ENCODE assay signal across 9 cellular contexts in the genomic region with DNA sequence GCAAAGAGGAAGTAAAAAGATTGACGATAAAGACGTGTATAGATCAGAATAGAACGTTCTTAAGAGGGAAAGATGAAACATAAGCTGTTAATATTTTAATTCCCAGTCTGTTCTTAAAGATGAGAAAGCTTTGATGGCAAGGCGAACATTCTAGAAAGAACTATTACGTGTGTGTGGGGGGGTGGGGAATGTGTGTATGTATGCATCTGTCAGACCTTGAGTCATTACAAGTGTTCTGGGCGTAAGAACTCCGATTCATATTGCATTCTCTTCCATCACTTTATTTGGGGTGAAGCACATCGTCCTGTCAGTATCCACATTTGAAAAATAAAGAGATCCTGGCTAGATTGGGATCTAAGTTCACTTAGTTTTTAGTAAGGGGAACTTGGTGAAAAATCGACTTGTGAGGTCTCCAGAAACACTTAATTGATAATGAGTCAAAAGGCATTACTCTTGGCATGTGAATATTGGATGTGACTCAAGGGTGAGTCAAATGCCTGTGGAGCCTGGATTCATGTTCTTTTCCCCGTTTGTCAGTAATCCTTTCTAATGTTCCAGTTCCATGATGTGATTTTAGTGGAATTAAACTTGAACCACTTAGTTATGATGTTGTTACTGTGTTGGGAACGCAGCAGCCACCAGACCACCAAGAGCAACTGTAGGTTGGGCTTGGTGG. TPM values are rescaled to one million over a fixed set of nuclear protein-coding genes. Genes with fewer than 3 reads are reported as not detected.
DNase-seq lines count a peak whose midpoint lies in the region; ATAC-seq and TF ChIP-seq lines count a peak whose summit lies in the region.
"Had no signal": no experiment of that assay in that cellular context is flagged by ENCODE, and none has a peak within 500 bp of the region (broad histone marks: within the 10 kb centered on the region; RNA-seq: fewer than 3 reads in every experiment).

No MANE protein-coding gene starts in this region.

- H3K27me3 ChIP-seq in gastrocnemius medialis: no peaks in the 10 kb centered on the region

- no peaks in the 10 kb centered on the region for H3K9me3 ChIP-seq in gastrocnemius medialis

- in situ Hi-C loops in gastrocnemius medialis (cut with MboI; ENCODE audit: low sequenced_read_pairs in 4 of 4): no loop called here

- peaks cover 5 to 10% of the 10 kb centered on the region in 2 donors for H3K4me1 ChIP-seq in gastrocnemius medialis

- TF ChIP-seq CTCF in gastrocnemius medialis (IDR thresholded peaks at IDR 0.05 in 4 of 5, conservative IDR thresholded peaks at IDR 0.05 in 1 of 5): no peak

- ATAC-seq in HG02970 (IDR thresholded peaks at IDR 0.05; ENCODE audit: low FRiP score, unreplicated experiment) (no peak), gastrocnemius medialis (no peak)

- H3K4me3 ChIP-seq in gastrocnemius medialis: no peak overlapping the region

- H3K36me3 ChIP-seq in gastrocnemius medialis: no peaks in the 10 kb centered on the region

- no peak overlapping the region for H3K27ac ChIP-seq in gastrocnemius medialis
- H3K27ac ChIP-seq: VCaP had no signal

- DNase-seq in AG08396 (ENCODE audit: low spot score): peak; percentile 82
- DNase-seq in HPDE6-E6E7 (ENCODE audit: extremely low spot score): peak; percentile 54
- DNase-seq in amniotic epithelial cell (ENCODE audit: low read depth): peak; percentile 67
- DNase-seq in kidney glomerular epithelial cell (lab: John Stamatoyannopoulos, UW): peak; percentile 65
- DNase-seq in NCI-H2227 treated with DMSO at 0.1 percent for 48 hours (lab: John Stamatoyannopoulos, UW): no peak
- no peak for DNase-seq in SK-N-DZ (ENCODE audit: low spot score)
- no peak for DNase-seq in gastrocnemius medialis

- intact Hi-C loops in gastrocnemius medialis (cut with DNase I; ENCODE audit: low total_unique reads): loop anchor here (5.0 kb wide), 1 partner anchor 286 kb away; a partner anchor contains a TSS

- no peak for TF ChIP-seq POLR2A in gastrocnemius medialis (IDR thresholded peaks at IDR 0.05)

RNA-seq across cellular contexts. Expression of a gene that starts 3.1 kb away (rescaled TPM):
- 175 and 190 TPM in 2 replicates for polyA plus RNA-seq in SK-N-DZ (2014; cell fraction: cytosol; rRNA removed)
- 64.4 and 79.4 TPM in 2 replicates for polyA plus RNA-seq in SK-N-DZ (2014; cell fraction: nucleus; rRNA removed)
- 10 to 100 TPM in 3 of 4 donors, 1 to 10 TPM in 1; 9.3 to 32.0 (median 20.0) TPM for total RNA-seq in gastrocnemius medialis

Comparison
In these comparisons a context has a peak if more than half of its experiments do, and no peak if none do; other contexts are left out.
1. DNase-seq: peak in AG08396 (single experiment), HPDE6-E6E7 (single experiment), amniotic epithelial cell (single experiment) and kidney glomerular epithelial cell (single experiment); none in NCI-H2227 treated with DMSO at 0.1 percent for 48 hours (single experiment), SK-N-DZ (single experiment) and gastrocnemius medialis (0 of 2).